ENCODE assay signal across 8 cellular contexts in genomic region chr3:14472471-14473351, GRCh38.
DNase-seq lines count a peak whose midpoint lies in the region; ATAC-seq and TF ChIP-seq lines count a peak whose summit lies in the region.

No MANE protein-coding gene starts in this region.

- intact Hi-C loops in adrenal gland (cut with DNase I): no loop called here

- H3K4me1 ChIP-seq in adrenal gland (replicated peaks in 1 of 2): peaks cover 19 to 26% of the 10 kb centered on the region in 2 donors

- no peak overlapping the region for H3K4me3 ChIP-seq in adrenal gland

- TF ChIP-seq CTCF in adrenal gland (IDR thresholded peaks at IDR 0.05): no peak

- peak; percentile 25 for DNase-seq in stimulated activated CD4-positive, alpha-beta T cell treated with anti-CD3 and anti-CD28 coated beads, Interleukin-15, amount 100 ng/mL, for 24 hours
- no peak for DNase-seq in stimulated activated CD4-positive, alpha-beta T cell treated with anti-CD3 and anti-CD28 coated beads, Interleukin-4, amount 100 ng/mL, for 4 hours
- DNase-seq in adrenal gland (peak; percentile 55 to 89 (median 84)), left kidney (ENCODE audit: low read depth, low spot score) (peak; percentile 56), HUDEP-2 (lab: John Stamatoyannopoulos, UW; ENCODE audit: unreplicated experiment in 76 of 76) (no peak), NCI-H774 (lab: John Stamatoyannopoulos, UW) (no peak)

- no peaks in the 10 kb centered on the region for H3K9me3 ChIP-seq in adrenal gland (replicated peaks in 1 of 3)

- peak in 1 of 2 donors; percentile 60 for TF ChIP-seq POLR2A in adrenal gland (IDR thresholded peaks at IDR 0.05)

- no peaks in the 10 kb centered on the region for H3K27me3 ChIP-seq in adrenal gland

- 72 to 88% (median 73%) methylated on average over 20 to 22 of the region's 22 CpGs for WGBS in adrenal gland, 4 donors

- ATAC-seq in HG03521 (IDR thresholded peaks at IDR 0.05; ENCODE audit: unreplicated experiment): no peak
- ATAC-seq in HG02763 (IDR thresholded peaks at IDR 0.05; ENCODE audit: unreplicated experiment): no peak

- H3K36me3 ChIP-seq in adrenal gland (replicated peaks in 1 of 2): peaks cover 0 to 48% of the 10 kb centered on the region in 2 donors

- peak overlapping the region in 4 of 5 donors; percentile 38 to 81 (median 64) for H3K27ac ChIP-seq in adrenal gland

Comparison
In these comparisons a context has a peak if more than half of its experiments do, and no peak if none do; other contexts are left out.
1. DNase-seq: peak in stimulated activated CD4-positive, alpha-beta T cell treated with anti-CD3 and anti-CD28 coated beads, Interleukin-15, amount 100 ng/mL, for 24 hours (single experiment), adrenal gland (7 of 7) and left kidney (single experiment); none in stimulated activated CD4-positive, alpha-beta T cell treated with anti-CD3 and anti-CD28 coated beads, Interleukin-4, amount 100 ng/mL, for 4 hours (0 of 2), HUDEP-2 (0 of 76) and NCI-H774 (single experiment).